8 cellular contexts compared by ENCODE assay signal in genomic region chr10:62528441-62528840, GRCh38.
DNase-seq lines count a peak whose midpoint lies in the region; ATAC-seq, FAIRE-seq and TF ChIP-seq lines count a peak whose summit lies in the region.

No MANE protein-coding gene starts in this region.

- peak overlapping the region; percentile 58 for H3K4me3 Mint-ChIP-seq in activated naive CD8-positive, alpha-beta T cell

- ATAC-seq in GM21423 (IDR thresholded peaks at IDR 0.05; ENCODE audit: unreplicated experiment) (peak; percentile 92), HG03520 (IDR thresholded peaks at IDR 0.05; ENCODE audit: unreplicated experiment) (peak; percentile 92), sciatic nerve (no peak)

- H3K4me1 ChIP-seq in Peyer's patch, result peaks cover 0 to 16% (median 2%) of the 10 kb centered on the region in 4 donors

- peak; percentile 92 for FAIRE-seq in GM12892 (lab: Jason Lieb, UNC)

- DNase-seq in GM12892 (ENCODE audit: insufficient read length) (peak; percentile 9), Peyer's patch (no peak), T1000 (lab: John Stamatoyannopoulos, UW) (no peak), sciatic nerve (ENCODE audit: low spot score) (no peak), MG63 (no peak)

- H3K27me3 ChIP-seq in Peyer's patch (no peaks in the 10 kb centered on the region), MG63 (no peaks in the 10 kb centered on the region)

- H3K36me3 ChIP-seq in Peyer's patch (no peaks in the 10 kb centered on the region), MG63 (no peaks in the 10 kb centered on the region)

- H3K9me3 Mint-ChIP-seq in activated naive CD8-positive, alpha-beta T cell (ENCODE audit: low read depth), result peaks cover 5% of the 10 kb centered on the region

- intact Hi-C loops in sciatic nerve (cut with DNase I), result no loop called here

- H3K9me3 ChIP-seq in Peyer's patch, result peaks cover 0 to 3% (median 0%) of the 10 kb centered on the region in 4 donors
- H3K9me3 ChIP-seq in MG63, result peaks cover 7% of the 10 kb centered on the region

- H3K27ac Mint-ChIP-seq in activated naive CD8-positive, alpha-beta T cell, result peak overlapping the region; percentile 72

- peaks cover 49% of the 10 kb centered on the region for H3K4me1 Mint-ChIP-seq in activated naive CD8-positive, alpha-beta T cell (ENCODE audit: low read depth)

- H3K27ac ChIP-seq in Peyer's patch, result peak overlapping the region in 2 of 4 donors; percentile 73 to 80

- H3K36me3 Mint-ChIP-seq in activated naive CD8-positive, alpha-beta T cell, result peaks cover 3% of the 10 kb centered on the region

- TF ChIP-seq POLR2A in GM12892 (IDR thresholded peaks at IDR 0.05; ENCODE audit: low read depth, low read length) (no peak), Peyer's patch (IDR thresholded peaks at IDR 0.05) (no peak)

- no peak for TF ChIP-seq CTCF in Peyer's patch (IDR thresholded peaks at IDR 0.05)

- no peak overlapping the region for H3K4me3 ChIP-seq in Peyer's patch
- no peak overlapping the region for H3K4me3 ChIP-seq in MG63

- H3K27me3 Mint-ChIP-seq in activated naive CD8-positive, alpha-beta T cell, result no peaks in the 10 kb centered on the region
